In genomic region chr5:177474845-177475562, GRCh38 we compare ENCODE assay signal across 7 cellular contexts. TPM values are rescaled to one million over a fixed set of nuclear protein-coding genes. Genes with fewer than 3 reads are reported as not detected.
DNase-seq lines count a peak whose midpoint lies in the region; ATAC-seq and TF ChIP-seq lines count a peak whose summit lies in the region.
"Had no signal": no experiment of that assay in that cellular context is flagged by ENCODE, and none has a peak within 500 bp of the region (broad histone marks: within the 10 kb centered on the region; RNA-seq: fewer than 3 reads in every experiment).

No MANE protein-coding gene starts in this region.

- peaks cover 6% of the 10 kb centered on the region for H3K27me3 Mint-ChIP-seq in CD4-positive, alpha-beta T cell

- no CpG with 5 or more reads among the region's 4 CpGs for WGBS in mesendoderm (ENCODE audit: extremely low coverage, insufficient coverage, low lambda C conversion rate)

- no peaks in the 10 kb centered on the region for H3K9me3 ChIP-seq in CD4-positive, alpha-beta T cell (ENCODE audit: control insufficient read depth, low read length)
- H3K9me3 ChIP-seq in NT2/D1 (ENCODE audit: insufficient read depth, low read length): no peaks in the 10 kb centered on the region

- H3K27ac ChIP-seq in CD4-positive, alpha-beta T cell (ENCODE audit: low read depth, low read length): no peak overlapping the region
- H3K27ac ChIP-seq in mesendoderm (ENCODE audit: low read depth, low read length): no peak overlapping the region

- H3K9ac ChIP-seq in NT2/D1 (ENCODE audit: insufficient read length, low read depth): peak overlapping the region; percentile 54
- H3K9ac ChIP-seq in mesendoderm (ENCODE audit: low read length): no peak overlapping the region

- H3K4me3 ChIP-seq in NT2/D1 (ENCODE audit: insufficient read length, low read depth) (no peak overlapping the region), mesendoderm (ENCODE audit: low read length) (no peak overlapping the region)

- peaks cover 29% of the 10 kb centered on the region for H3K79me2 ChIP-seq in mesendoderm (ENCODE audit: control insufficient read depth, insufficient read depth, low read length)

- peaks cover 37% of the 10 kb centered on the region for H3K4me1 ChIP-seq in NT2/D1 (ENCODE audit: insufficient read depth, insufficient read length)
- peaks cover 20% of the 10 kb centered on the region for H3K4me1 ChIP-seq in mesendoderm (ENCODE audit: control insufficient read depth, low read depth, low read length)

- CTCF ChIA-PET in CD4-positive, alpha-beta T cell (lab: Charles Lee): no interaction called here

- peak overlapping the region; percentile 37 for H3K56ac ChIP-seq in mesendoderm (ENCODE audit: low read length)

- no peak overlapping the region for H2BK15ac ChIP-seq in mesendoderm (replicated peaks; ENCODE audit: low read depth)

- no peaks in the 10 kb centered on the region for H3K9me3 Mint-ChIP-seq in CD4-positive, alpha-beta T cell

- no peak overlapping the region for H3K18ac ChIP-seq in mesendoderm (ENCODE audit: low read length)

- H3K27me3 ChIP-seq in CD4-positive, alpha-beta T cell (ENCODE audit: control insufficient read depth, insufficient read depth, low read length): no peaks in the 10 kb centered on the region
- H3K27me3 ChIP-seq in NT2/D1 (ENCODE audit: insufficient read depth, insufficient read length): no peaks in the 10 kb centered on the region
- H3K27me3 ChIP-seq in mesendoderm (ENCODE audit: insufficient read depth, low read length, poor library complexity): no peaks in the 10 kb centered on the region

- no peak overlapping the region for H2BK5ac ChIP-seq in mesendoderm (ENCODE audit: low read length)

- intact Hi-C loops in CD4-positive, alpha-beta T cell (cut with DNase I, micrococcal nuclease): loop anchor here in 1 of 2 experiments (2.0 kb wide), 1 partner anchor 22 kb away; the partner anchor contains the start of gene PDLIM7

- H3K36me3 Mint-ChIP-seq in CD4-positive, alpha-beta T cell (ENCODE audit: low read depth): no peaks in the 10 kb centered on the region

- TF ChIP-seq CTCF in CD4-positive, alpha-beta T cell (IDR thresholded peaks at IDR 0.05): no peak

- H4K8ac ChIP-seq in mesendoderm (ENCODE audit: low read depth, low read length): no peak overlapping the region

- H3K36me3 ChIP-seq in NT2/D1 (ENCODE audit: insufficient read depth, insufficient read length, low read length): peaks cover 55% of the 10 kb centered on the region
- no peaks in the 10 kb centered on the region for H3K36me3 ChIP-seq in mesendoderm (ENCODE audit: control insufficient read depth, insufficient read depth, low read length)

- H3K4me2 ChIP-seq in mesendoderm (ENCODE audit: low read length): no peak overlapping the region

- ATAC-seq in CD4-positive, alpha-beta T cell (ENCODE audit: poor library complexity): no peak
- no peak for ATAC-seq in HG03571 (IDR thresholded peaks at IDR 0.05; ENCODE audit: unreplicated experiment)
- ATAC-seq in HG03432 (IDR thresholded peaks at IDR 0.05; ENCODE audit: unreplicated experiment): no peak
- no peak for ATAC-seq in GM19397 (IDR thresholded peaks at IDR 0.05; ENCODE audit: unreplicated experiment)

- H3K4me1 Mint-ChIP-seq in CD4-positive, alpha-beta T cell (ENCODE audit: low read depth): peaks cover 35% of the 10 kb centered on the region

- H2AK5ac ChIP-seq in mesendoderm (ENCODE audit: low read length): peak overlapping the region; percentile 89

- H3K79me1 ChIP-seq in mesendoderm (ENCODE audit: low read length): peaks cover 13% of the 10 kb centered on the region

- H3K23ac ChIP-seq in mesendoderm (ENCODE audit: low read length): no peak overlapping the region

- H3K4ac ChIP-seq in mesendoderm (ENCODE audit: low read depth, low read length): no peak overlapping the region

- peak overlapping the region; percentile 90 for H3K4me3 Mint-ChIP-seq in CD4-positive, alpha-beta T cell

- DNase-seq in CD4-positive, alpha-beta T cell: no peak
- DNase-seq in NT2/D1 (ENCODE audit: low read depth, low spot score): no peak
- no peak for DNase-seq in mesendoderm
- DNase-seq: NCI-H345 had no signal

- no peak overlapping the region for H2BK120ac ChIP-seq in mesendoderm (ENCODE audit: low read depth, low read length)

- peak overlapping the region; percentile 64 for H3K27ac Mint-ChIP-seq in CD4-positive, alpha-beta T cell

- no peak overlapping the region for H4K5ac ChIP-seq in mesendoderm (ENCODE audit: low read length)

- POLR2A ChIA-PET in CD4-positive, alpha-beta T cell (lab: Charles Lee): interaction anchor here (0.8 to 1.3 kb wide), 2 partner anchors 84 kb away, joined by 3 read pairs; no protein-coding TSS in a partner anchor

RNA-seq across cellular contexts. Expression of gene DBN1, which starts 1.6 kb away (rescaled TPM):
- 1 to 10 TPM; 1.8 to 2.5 TPM for total RNA-seq in CD4-positive, alpha-beta T cell
- 305 TPM for polyA plus RNA-seq in mesendoderm (2013, experiment 1 of 2)
- 309 TPM for polyA plus RNA-seq in mesendoderm (2013, experiment 2 of 2)

RNA-seq across cellular contexts. Expression of gene PDLIM7, which starts 22.4 kb away (rescaled TPM):
- total RNA-seq in CD4-positive, alpha-beta T cell: 1 to 10 TPM; 5.2 to 6.0 TPM
- polyA plus RNA-seq in mesendoderm (2013, experiment 1 of 2): 117 TPM
- polyA plus RNA-seq in mesendoderm (2013, experiment 2 of 2): 119 TPM

RNA-seq across cellular contexts. Expression of gene PRR7, which starts 28.4 kb away (rescaled TPM):
- 10 to 100 TPM; 23.3 to 23.5 TPM for total RNA-seq in CD4-positive, alpha-beta T cell
- polyA plus RNA-seq in mesendoderm (2013, experiment 1 of 2): 2.6 TPM
- 2.9 TPM for polyA plus RNA-seq in mesendoderm (2013, experiment 2 of 2)

RNA-seq across cellular contexts. Expression of gene DOK3, which starts 34.6 kb away (rescaled TPM):
- total RNA-seq in CD4-positive, alpha-beta T cell: 1 to 10 TPM; 1.3 to 1.4 TPM
- 8.2 TPM for polyA plus RNA-seq in mesendoderm (2013, experiment 1 of 2)
- polyA plus RNA-seq in mesendoderm (2013, experiment 2 of 2): 7.6 TPM

RNA-seq across cellular contexts. Expression of gene DDX41, which starts 41.8 kb away (rescaled TPM):
- total RNA-seq in CD4-positive, alpha-beta T cell: 10 to 100 TPM; 49.6 to 49.7 TPM
- 74.4 TPM for polyA plus RNA-seq in mesendoderm (2013, experiment 1 of 2)
- 72.2 TPM for polyA plus RNA-seq in mesendoderm (2013, experiment 2 of 2)
